ENCODE assay signal across 26 cellular contexts in genomic region chr12:124597041-124597440, GRCh38.
"Had no signal": no experiment of that assay in that cellular context is flagged by ENCODE, and none has a peak within 500 bp of the region (broad histone marks: within the 10 kb centered on the region; RNA-seq: fewer than 3 reads in every experiment).

No MANE protein-coding gene starts in this region.

- H3K9me3 ChIP-seq: ascending aorta had no signal

- H3K36me3 ChIP-seq: ascending aorta, cardiac muscle cell had no signal

- H3K27ac ChIP-seq: ascending aorta, cardiac muscle cell had no signal

- H3K27me3 ChIP-seq: ascending aorta, cardiac muscle cell had no signal

- H3K4me1 ChIP-seq: ascending aorta had no signal

- DNase-seq: activated B cell treated with CpG ODN at 0.5 μM for 24 hours; activated CD4-positive, alpha-beta memory T cell treated with anti-CD3 and anti-CD28 coated beads for 36 hours; activated CD4-positive, alpha-beta T cell treated with anti-CD3 and anti-CD28 coated beads for 4 hours; activated CD4-positive, alpha-beta T cell treated with anti-CD3 and anti-CD28 coated beads, Interleukin-2, amount 10 ng/mL, durations not matched to agents 24 days and 14 days; activated CD4-positive, alpha-beta T cell treated with anti-CD3 and anti-CD28 coated beads, Interleukin-2, amount 50 U/mL, for 1 hour; activated CD4-positive, alpha-beta T cell treated with anti-CD3 and anti-CD28 coated beads, Interleukin-2, amount 50 U/mL, for 4 hours; activated CD4-positive, CD25-positive, alpha-beta regulatory T cell treated with anti-CD3 and anti-CD28 coated beads, Interleukin-2, amount 50 U/mL, for 72 hours; activated CD8-positive, alpha-beta memory T cell treated with anti-CD3 and anti-CD28 coated beads, Interleukin-2, amount 50 U/mL, for 4 hours; activated CD8-positive, alpha-beta T cell treated with anti-CD3 and anti-CD28 coated beads for 36 hours; activated effector memory CD4-positive, alpha-beta T cell treated with Interleukin-2 at 50 U/mL for 16 hours; activated gamma-delta T cell; activated naive CD4-positive, alpha-beta T cell treated with anti-CD3 and anti-CD28 coated beads, Interleukin-2, amount 10 ng/mL, durations not matched to agents 7 days and 5 days; activated naive CD4-positive, alpha-beta T cell treated with Interleukin-2 at 50 U/mL for 16 hours; activated naive CD8-positive, alpha-beta T cell treated with anti-CD3 and anti-CD28 coated beads, Interleukin-2, amount 10 ng/mL, durations not matched to agents 7 days and 5 days; activated naive CD8-positive, alpha-beta T cell treated with anti-CD3 and anti-CD28 coated beads, Interleukin-2, amount 50 U/mL, for 24 hours; activated T-cell treated with anti-CD3 and anti-CD28 coated beads for 4 hours; activated T-cell treated with anti-CD3 and anti-CD28 coated beads, Interleukin-2, amount 50 U/mL, for 1 hour; activated T-cell treated with anti-CD3 and anti-CD28 coated beads, Interleukin-2, amount 50 U/mL, for 4 hours; activated T-cell treated with anti-CD3 and anti-CD28 coated beads, Interleukin-2, amount 50 U/mL, for 72 hours; amygdala; anterior cingulate cortex; cerebellar nuclear complex; T-helper 2 cell; T-helper 9 cell had no signal

- H3K4me3 ChIP-seq: ascending aorta, cardiac muscle cell had no signal
